In the genomic region with DNA sequence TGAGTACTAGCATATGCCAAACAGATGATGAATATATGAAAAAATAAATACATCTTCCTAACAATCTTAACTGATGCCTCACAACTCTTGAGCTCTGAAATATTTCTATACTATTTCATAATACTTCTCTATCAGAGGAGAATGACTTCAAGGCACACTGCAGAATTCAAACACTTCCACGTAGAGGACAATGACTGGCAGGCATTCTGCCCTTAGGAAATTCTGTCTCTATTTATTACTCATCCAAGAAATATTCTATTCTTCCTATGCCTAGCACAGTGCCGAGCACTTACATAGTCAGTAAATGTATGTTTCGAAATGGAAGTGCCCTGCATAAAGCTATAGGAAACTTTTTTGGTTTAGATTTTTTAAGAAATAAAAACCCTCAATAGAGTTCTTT, we compare ENCODE assay signal across 1 cellular context.
TF ChIP-seq lines count a peak whose summit lies in the region.

No MANE protein-coding gene starts in this region.

TF ChIP-seq in IMR-90, 13 proteins besides CTCF, POLR2A, EP300 and RAD21:
- TF ChIP-seq CEBPB (IDR thresholded peaks at IDR 0.05; ENCODE audit: low read depth, low read length), result no peak
- TF ChIP-seq, protein P1, sequence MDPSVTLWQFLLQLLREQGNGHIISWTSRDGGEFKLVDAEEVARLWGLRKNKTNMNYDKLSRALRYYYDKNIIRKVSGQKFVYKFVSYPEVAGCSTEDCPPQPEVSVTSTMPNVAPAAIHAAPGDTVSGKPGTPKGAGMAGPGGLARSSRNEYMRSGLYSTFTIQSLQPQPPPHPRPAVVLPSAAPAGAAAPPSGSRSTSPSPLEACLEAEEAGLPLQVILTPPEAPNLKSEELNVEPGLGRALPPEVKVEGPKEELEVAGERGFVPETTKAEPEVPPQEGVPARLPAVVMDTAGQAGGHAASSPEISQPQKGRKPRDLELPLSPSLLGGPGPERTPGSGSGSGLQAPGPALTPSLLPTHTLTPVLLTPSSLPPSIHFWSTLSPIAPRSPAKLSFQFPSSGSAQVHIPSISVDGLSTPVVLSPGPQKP (IDR thresholded peaks at IDR 0.05; ENCODE audit: borderline replicate concordance, low read depth, low read length), result no peak
- TF ChIP-seq MAFK (IDR thresholded peaks at IDR 0.05; ENCODE audit: low read depth, low read length), result no peak
- no peak for TF ChIP-seq BHLHE40 (IDR thresholded peaks at IDR 0.05; ENCODE audit: low read depth, low read length)
- TF ChIP-seq MAZ (IDR thresholded peaks at IDR 0.05; ENCODE audit: borderline replicate concordance, low read depth, low read length), result no peak
- no peak for TF ChIP-seq RFX5 (IDR thresholded peaks at IDR 0.05; ENCODE audit: low read depth, low read length)
- no peak for TF ChIP-seq FOS (IDR thresholded peaks at IDR 0.05; ENCODE audit: low read depth, low read length)
- TF ChIP-seq NFE2L2 (IDR thresholded peaks at IDR 0.05; ENCODE audit: low read depth, low read length), result no peak
- no peak for TF ChIP-seq SMC3 (IDR thresholded peaks at IDR 0.05; ENCODE audit: low read depth, low read length)
- TF ChIP-seq MXI1 (IDR thresholded peaks at IDR 0.05; ENCODE audit: borderline replicate concordance, low read depth, low read length), result no peak
- TF ChIP-seq, protein P2, sequence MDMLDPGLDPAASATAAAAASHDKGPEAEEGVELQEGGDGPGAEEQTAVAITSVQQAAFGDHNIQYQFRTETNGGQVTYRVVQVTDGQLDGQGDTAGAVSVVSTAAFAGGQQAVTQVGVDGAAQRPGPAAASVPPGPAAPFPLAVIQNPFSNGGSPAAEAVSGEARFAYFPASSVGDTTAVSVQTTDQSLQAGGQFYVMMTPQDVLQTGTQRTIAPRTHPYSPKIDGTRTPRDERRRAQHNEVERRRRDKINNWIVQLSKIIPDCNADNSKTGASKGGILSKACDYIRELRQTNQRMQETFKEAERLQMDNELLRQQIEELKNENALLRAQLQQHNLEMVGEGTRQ (IDR thresholded peaks at IDR 0.05; ENCODE audit: low read depth, low read length), result no peak
- TF ChIP-seq RCOR1 (IDR thresholded peaks at IDR 0.05; ENCODE audit: insufficient replicate concordance, low read length), result no peak
- no peak for TF ChIP-seq CHD1 (IDR thresholded peaks at IDR 0.05; ENCODE audit: low read depth, low read length)
